1 cellular context compared by ENCODE assay signal in genomic region chr5:162067651-162068411, GRCh38.
TF ChIP-seq lines count a peak whose summit lies in the region.

GABRG2 (plus strand) TSS chr5:162067773; CDS start chr5:162068000, 227 bp downstream.

TF ChIP-seq in WTC11, 78 proteins besides CTCF, POLR2A, EP300 and RAD21 (continued from another document):
- no peak for TF ChIP-seq TCF7 (CRISPR knock-in tag; IDR thresholded peaks at IDR 0.05; ENCODE audit: low read depth)
